8 cellular contexts compared by ENCODE assay signal in the genomic region with DNA sequence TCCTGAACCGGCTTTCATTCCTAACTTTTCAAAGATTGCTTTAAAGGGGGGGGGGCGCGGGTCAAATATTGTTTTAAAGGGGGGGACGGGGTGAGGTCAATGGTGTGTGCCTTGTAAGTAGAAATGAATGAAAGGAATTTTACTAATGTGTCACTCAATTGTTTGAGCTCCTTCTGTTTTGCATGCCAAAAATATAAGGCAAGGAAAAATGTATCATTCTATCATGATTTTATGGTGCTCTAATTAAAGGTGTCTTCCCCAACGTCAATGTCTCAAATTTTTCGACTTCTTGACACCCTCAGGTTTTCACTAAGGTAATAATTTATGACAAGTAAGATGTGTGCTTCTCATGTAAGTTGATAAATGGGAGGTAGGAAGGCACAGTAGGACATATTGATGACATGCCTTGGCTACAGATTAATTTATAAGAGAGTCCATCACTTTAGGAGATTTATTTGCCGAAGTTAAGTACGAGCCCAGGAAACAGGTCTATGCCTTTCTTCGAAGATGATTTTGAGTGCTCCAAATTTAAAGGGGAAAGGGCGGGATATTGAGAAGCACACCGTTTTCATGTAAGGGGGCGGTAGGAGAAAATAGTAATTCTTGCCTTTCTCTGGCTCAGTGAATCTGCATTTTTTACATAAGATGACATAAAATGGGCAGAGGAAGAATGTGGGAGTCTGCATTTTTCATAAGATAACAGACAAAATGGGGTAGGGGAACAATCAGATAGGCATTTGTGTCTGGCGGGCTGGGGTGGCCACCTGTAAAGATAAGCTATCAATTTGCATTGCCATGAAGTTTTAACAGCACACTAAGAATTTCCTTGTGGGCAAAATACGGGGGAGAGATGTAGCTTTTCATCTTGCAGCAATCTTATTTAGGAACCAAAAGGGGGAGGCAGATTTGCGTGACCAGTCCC. TPM values are rescaled to one million over a fixed set of nuclear protein-coding genes. Genes with fewer than 3 reads are reported as not detected.
DNase-seq lines count a peak whose midpoint lies in the region; ATAC-seq and TF ChIP-seq lines count a peak whose summit lies in the region.

No MANE protein-coding gene starts in this region.

- peak overlapping the region; percentile 85 for H3K9ac ChIP-seq in Karpas-422 (ENCODE audit: low read length)

- H3K9me3 ChIP-seq in Karpas-422 (ENCODE audit: low read length) = no peaks in the 10 kb centered on the region
- no peaks in the 10 kb centered on the region for H3K9me3 ChIP-seq in naive thymus-derived CD4-positive, alpha-beta T cell (ENCODE audit: control insufficient read depth in 2 of 3, low read length in 3 of 3)

- no peaks in the 10 kb centered on the region for H3K27me3 ChIP-seq in Karpas-422 (ENCODE audit: low read length)
- H3K27me3 ChIP-seq in naive thymus-derived CD4-positive, alpha-beta T cell (ENCODE audit: control insufficient read depth in 2 of 2, insufficient read depth in 2 of 2, low read length in 2 of 2) = no peaks in the 10 kb centered on the region

- ATAC-seq in naive thymus-derived CD4-positive, alpha-beta T cell = no peak
- ATAC-seq in GM21576 (IDR thresholded peaks at IDR 0.05; ENCODE audit: unreplicated experiment) = no peak
- no peak for ATAC-seq in GM19452 (IDR thresholded peaks at IDR 0.05; ENCODE audit: unreplicated experiment)
- ATAC-seq in HG02840 (IDR thresholded peaks at IDR 0.05; ENCODE audit: low FRiP score, unreplicated experiment) = no peak
- no peak for ATAC-seq in HG02938 (IDR thresholded peaks at IDR 0.05; ENCODE audit: unreplicated experiment)

- H3K4me1 ChIP-seq in Karpas-422 (ENCODE audit: low read length) = peaks cover 29% of the 10 kb centered on the region
- H3K4me1 ChIP-seq in naive thymus-derived CD4-positive, alpha-beta T cell (ENCODE audit: control insufficient read depth in 2 of 2, insufficient read depth in 2 of 2, low read length in 2 of 2) = peaks cover 17 to 24% of the 10 kb centered on the region in 2 donors

- no peaks in the 10 kb centered on the region for H4K20me1 ChIP-seq in Karpas-422 (ENCODE audit: insufficient read depth, low read depth, low read length)

- no peaks in the 10 kb centered on the region for H3K36me3 ChIP-seq in Karpas-422 (ENCODE audit: insufficient read depth, low read length)
- peaks cover 0 to 8% (median 0%) of the 10 kb centered on the region in 3 experiments for H3K36me3 ChIP-seq in naive thymus-derived CD4-positive, alpha-beta T cell (ENCODE audit: control insufficient read depth in 2 of 3, insufficient read depth in 3 of 3, low read length in 3 of 3)

- CTCF ChIA-PET in naive thymus-derived CD4-positive, alpha-beta T cell (lab: Charles Lee) = interaction anchor here (1.0 to 1.7 kb wide), 4 partner anchors 11 to 77 kb away, joined by 3 to 7 read pairs (median 6); no protein-coding TSS in a partner anchor

- no peaks in the 10 kb centered on the region for H3K27me3 Mint-ChIP-seq in naive thymus-derived CD4-positive, alpha-beta T cell

- DNase-seq in AG10803 (ENCODE audit: low read depth) (no peak), Karpas-422 (peak; percentile 45), choroid plexus epithelial cell (ENCODE audit: low read depth) (no peak)
- peak in 3 of 9 donors; percentile 4 to 13 (median 6) for DNase-seq in naive thymus-derived CD4-positive, alpha-beta T cell

- H3K27ac ChIP-seq in Karpas-422 (ENCODE audit: low read length) = peak overlapping the region; percentile 58; the same call in 1 of the 2 replicates
- H3K27ac ChIP-seq in naive thymus-derived CD4-positive, alpha-beta T cell (ENCODE audit: low read depth, low read length) = peak overlapping the region; percentile 93

- peak overlapping the region; percentile 92 to 100 (median 99) for H3K27ac Mint-ChIP-seq in naive thymus-derived CD4-positive, alpha-beta T cell

- TF ChIP-seq CTCF in AG10803 (conservative IDR thresholded peaks at IDR 0.05; ENCODE audit: low read length) (no peak), choroid plexus epithelial cell (conservative IDR thresholded peaks at IDR 0.05; ENCODE audit: low read depth, low read length) (no peak)

- H3K36me3 Mint-ChIP-seq in naive thymus-derived CD4-positive, alpha-beta T cell = peaks cover 0 to 4% (median 0%) of the 10 kb centered on the region in 5 donors

- no peaks in the 10 kb centered on the region for H3K9me2 ChIP-seq in Karpas-422 (replicated peaks; ENCODE audit: insufficient read depth, low read length)

- peak overlapping the region; percentile 97 for H2AFZ ChIP-seq in Karpas-422 (ENCODE audit: low read length)

- peaks cover 40% of the 10 kb centered on the region for H3K79me2 ChIP-seq in Karpas-422 (ENCODE audit: low read length)

- intact Hi-C loops in naive thymus-derived CD4-positive, alpha-beta T cell (cut with micrococcal nuclease) = loop anchor here (1.0 to 5.0 kb wide), 9 partner anchors 13 to 527 kb away; a partner anchor contains a TSS

- POLR2A ChIA-PET in naive thymus-derived CD4-positive, alpha-beta T cell (lab: Charles Lee) = interaction anchor here (0.9 to 4.9 kb wide), 5 partner anchors 11 to 147 kb away, joined by 3 to 99 read pairs (median 3); a partner anchor contains a TSS

- peak overlapping the region; percentile 95 to 100 (median 98) for H3K4me3 Mint-ChIP-seq in naive thymus-derived CD4-positive, alpha-beta T cell

- H3K4me1 Mint-ChIP-seq in naive thymus-derived CD4-positive, alpha-beta T cell = peaks cover 27 to 47% (median 38%) of the 10 kb centered on the region in 7 donors

- peak overlapping the region; percentile 89 for H3K4me2 ChIP-seq in Karpas-422 (ENCODE audit: low read depth, low read length, poor library complexity, severe bottlenecking)

- H3K9me3 Mint-ChIP-seq in naive thymus-derived CD4-positive, alpha-beta T cell = no peaks in the 10 kb centered on the region

- H3K4me3 ChIP-seq in AG10803 (ENCODE audit: low read length) (peak overlapping the region; percentile 90), Karpas-422 (ENCODE audit: low read length) (peak overlapping the region; percentile 83), choroid plexus epithelial cell (ENCODE audit: low read depth, low read length) (peak overlapping the region; percentile 76)
- peak overlapping the region; percentile 96 for H3K4me3 ChIP-seq in naive thymus-derived CD4-positive, alpha-beta T cell (ENCODE audit: low read length)

RNA-seq across cellular contexts. Expression of a gene that starts 1.2 kb away (rescaled TPM):
- total RNA-seq in Karpas-422 (2014; rRNA removed; shearing (Covaris generic); ENCODE audit: low replicate concordance) = 26.2 and 93.1 TPM in 2 replicates
- 10 to 100 TPM; 31.0 to 62.7 (median 44.3) TPM for total RNA-seq in naive thymus-derived CD4-positive, alpha-beta T cell
- 10 to 100 TPM; 16.4 to 29.9 TPM for polyA plus RNA-seq in naive thymus-derived CD4-positive, alpha-beta T cell
